In genomic region chr19:32746631-32747196, GRCh38 we compare ENCODE assay signal across 8 cellular contexts. TPM values are rescaled to one million over a fixed set of nuclear protein-coding genes. Genes with fewer than 3 reads are reported as not detected.
DNase-seq lines count a peak whose midpoint lies in the region; ATAC-seq, FAIRE-seq and TF ChIP-seq lines count a peak whose summit lies in the region.
"Not testable (repeated sequence)": the region's sequence is repeated elsewhere in the genome, so short reads cannot be mapped to it uniquely, and the experiment has no call there.

No MANE protein-coding gene starts in this region.

- not testable (repeated sequence) for H3K27me3 Mint-ChIP-seq in CD8-positive, alpha-beta memory T cell; activated T-cell treated with anti-CD3 and anti-CD28 coated beads, Interleukin-2, amount 50 U/mL, for 4 hours (ENCODE audit: low read depth)

- not testable (repeated sequence) for H3K36me3 Mint-ChIP-seq in CD8-positive, alpha-beta memory T cell; activated T-cell treated with anti-CD3 and anti-CD28 coated beads, Interleukin-2, amount 50 U/mL, for 4 hours (ENCODE audit: insufficient read depth)

- H3K36me3 ChIP-seq in CD8-positive, alpha-beta memory T cell (ENCODE audit: insufficient read depth, low read length); bronchial epithelial cell (ENCODE audit: control insufficient read depth, insufficient read depth, low read length): not testable (repeated sequence)

- H3K4me1 ChIP-seq in CD8-positive, alpha-beta memory T cell (ENCODE audit: insufficient read depth, low read length) = peaks cover 36% of the 10 kb centered on the region

- not testable (repeated sequence) for H3K27ac ChIP-seq in CD8-positive, alpha-beta memory T cell (ENCODE audit: low read depth, low read length)

- H3K4me3 Mint-ChIP-seq in CD8-positive, alpha-beta memory T cell; activated T-cell treated with anti-CD3 and anti-CD28 coated beads, Interleukin-2, amount 50 U/mL, for 4 hours: not testable (repeated sequence)

- H3K9me3 Mint-ChIP-seq in CD8-positive, alpha-beta memory T cell; activated T-cell treated with anti-CD3 and anti-CD28 coated beads, Interleukin-2, amount 50 U/mL, for 4 hours: not testable (repeated sequence)

- peak in 4 of 5 donors; percentile 35 to 85 (median 79) for DNase-seq in CD8-positive, alpha-beta memory T cell
- DNase-seq in H4 (ENCODE audit: low spot score) (peak; percentile 61), NCI-H1417 (lab: John Stamatoyannopoulos, UW) (peak in 2 of 3 experiments; percentile 37 to 55), SW480 (ENCODE audit: low spot score) (peak; percentile 39), bronchial epithelial cell (ENCODE audit: low read depth) (peak; percentile 5), iris pigment epithelial cell (ENCODE audit: low read depth) (peak; percentile 34)
- DNase-seq in activated T-cell treated with anti-CD3 and anti-CD28 coated beads, Interleukin-2, amount 50 U/mL, for 4 hours = not testable (repeated sequence)
- peak; percentile 11 for DNase-seq in stimulated activated CD4-positive, alpha-beta T cell treated with anti-CD3 and anti-CD28 coated beads, Interleukin-4, amount 100 ng/mL, for 24 hours

- FAIRE-seq in bronchial epithelial cell (lab: Jason Lieb, UNC) = not testable (repeated sequence)

- not testable (repeated sequence) for H3K4me3 ChIP-seq in CD8-positive, alpha-beta memory T cell (ENCODE audit: low read length); bronchial epithelial cell (ENCODE audit: low read depth, low read length)

- not testable (repeated sequence) for H3K9me3 ChIP-seq in CD8-positive, alpha-beta memory T cell (ENCODE audit: low read length)

- ATAC-seq in activated T-cell treated with anti-CD3 and anti-CD28 coated beads, Interleukin-2, amount 50 U/mL, for 4 hours = peak; percentile 80 to 88

- not testable (repeated sequence) for H3K27ac Mint-ChIP-seq in CD8-positive, alpha-beta memory T cell

- H3K27me3 ChIP-seq in CD8-positive, alpha-beta memory T cell (ENCODE audit: insufficient read depth, low read length, poor library complexity, severe bottlenecking); bronchial epithelial cell (ENCODE audit: control insufficient read depth, insufficient read depth, low read length): not testable (repeated sequence)

- TF ChIP-seq CTCF in bronchial epithelial cell (IDR thresholded peaks at IDR 0.05; ENCODE audit: insufficient read depth, low read length, severe bottlenecking) = not testable (repeated sequence)

- peaks cover 7 to 16% (median 11%) of the 10 kb centered on the region in 3 donors for H3K4me1 Mint-ChIP-seq in CD8-positive, alpha-beta memory T cell
- not testable (repeated sequence) for H3K4me1 Mint-ChIP-seq in activated T-cell treated with anti-CD3 and anti-CD28 coated beads, Interleukin-2, amount 50 U/mL, for 4 hours (ENCODE audit: low read depth)

- POLR2A ChIA-PET in CD8-positive, alpha-beta memory T cell (lab: Charles Lee) = not testable (repeated sequence)

- CTCF ChIA-PET in CD8-positive, alpha-beta memory T cell (lab: Charles Lee) = not testable (repeated sequence)

RNA-seq across cellular contexts. Expression of gene TDRD12, which starts 27.1 kb away (rescaled TPM):
- total RNA-seq in CD8-positive, alpha-beta memory T cell = under 1 TPM; 0.15 to 0.20 TPM
- polyA plus RNA-seq in CD8-positive, alpha-beta memory T cell = 0.21 TPM
- total RNA-seq in H4 (2014; rRNA removed; shearing (Covaris generic)) = 0.10 and 0.17 TPM in 2 replicates
- total RNA-seq in activated T-cell treated with anti-CD3 and anti-CD28 coated beads, Interleukin-2, amount 50 U/mL, for 4 hours = under 1 TPM; 0.05 to 0.74 (median 0.68) TPM
- total RNA-seq in bronchial epithelial cell = 0.13 and 1.6 TPM in 2 replicates

RNA-seq across cellular contexts. Expression of gene NUDT19, which starts 55.1 kb away (rescaled TPM):
- 10 to 100 TPM; 19.5 to 20.6 TPM for total RNA-seq in CD8-positive, alpha-beta memory T cell
- polyA plus RNA-seq in CD8-positive, alpha-beta memory T cell = 5.0 TPM
- 15.9 and 19.3 TPM in 2 replicates for total RNA-seq in H4 (2014; rRNA removed; shearing (Covaris generic))
- 10 to 100 TPM; 22.3 to 27.8 (median 24.7) TPM for total RNA-seq in activated T-cell treated with anti-CD3 and anti-CD28 coated beads, Interleukin-2, amount 50 U/mL, for 4 hours
- total RNA-seq in bronchial epithelial cell = 5.5 and 7.3 TPM in 2 replicates
